ENCODE assay signal across 19 cellular contexts in the genomic region with DNA sequence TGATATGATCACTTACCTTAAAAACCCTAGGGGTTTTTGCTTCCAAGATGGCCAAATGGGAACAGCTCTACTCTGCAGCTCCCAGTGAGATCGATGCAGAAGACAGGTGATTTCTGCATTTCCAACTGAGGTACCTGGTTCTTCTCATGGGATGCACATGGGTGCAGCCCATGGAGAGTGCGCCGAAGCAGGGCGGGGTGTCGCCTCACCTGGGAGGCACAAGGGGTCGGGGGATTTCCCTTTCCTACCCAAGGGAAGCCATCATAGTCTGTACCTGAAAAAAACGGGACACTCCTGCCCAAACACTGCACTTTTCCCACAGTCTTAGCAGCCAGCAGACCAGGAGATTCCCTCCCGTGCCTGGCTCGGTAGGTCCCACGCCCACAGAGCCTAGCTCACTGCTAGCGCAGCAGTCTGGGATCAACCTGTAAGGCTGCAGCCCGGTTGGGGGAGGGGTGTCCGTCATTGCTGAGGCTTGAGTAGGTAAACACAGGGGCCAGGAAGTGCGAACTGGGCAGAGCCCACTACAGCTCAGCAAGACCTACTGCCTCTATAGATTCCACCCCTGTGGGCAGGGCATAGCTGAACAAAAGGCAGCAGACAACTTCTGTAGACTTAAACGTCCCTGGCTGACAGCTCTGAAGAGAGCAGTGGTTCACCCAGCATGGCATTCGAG.
"Had no signal": no experiment of that assay in that cellular context is flagged by ENCODE, and none has a peak within 500 bp of the region (broad histone marks: within the 10 kb centered on the region; RNA-seq: fewer than 3 reads in every experiment).

No MANE protein-coding gene starts in this region.

- H3K9me3 ChIP-seq: pancreas, transverse colon had no signal

- H3K36me3 ChIP-seq: brain microvascular endothelial cell, left lung, pancreas, transverse colon had no signal

- ATAC-seq: activated T-helper 17 cell treated with anti-CD3 and anti-CD28 coated beads, Interleukin-2, amount 50 U/mL, for 72 hours; left lung; pancreas; stimulated activated naive B cell treated with anti-CD40 and anti-IgM and Interleukin-4, amounts not matched to agents 10 μg/mL and 1 μg/mL and 100 μg/mL, for 72 hours had no signal

- H3K27ac ChIP-seq: brain microvascular endothelial cell, left lung, pancreas, transverse colon had no signal

- H3K4me1 ChIP-seq: left lung, pancreas, transverse colon had no signal

- DNase-seq: activated CD4-positive, alpha-beta T cell treated with anti-CD3 and anti-CD28 coated beads, Interleukin-2, amount 50 U/mL, for 48 hours; activated CD4-positive, CD25-positive, alpha-beta regulatory T cell treated with anti-CD3 and anti-CD28 coated beads, Interleukin-2, amount 50 U/mL, for 72 hours; activated naive CD4-positive, alpha-beta T cell treated with Interleukin-2 at 50 U/mL for 16 hours; anterior cingulate cortex; brain microvascular endothelial cell; cortex of kidney; effector CD4-positive, alpha-beta T cell; foreskin fibroblast; glutamatergic neuron; left lung; mammary epithelial cell; naive B cell; pancreas; stimulated activated CD4-positive, alpha-beta T cell treated with anti-CD3 and anti-CD28 coated beads, Interleukin-12 subunit alpha, Interleukin-12 subunit beta, amount 100 ng/mL, for 4 hours; stimulated activated CD4-positive, alpha-beta T cell treated with anti-CD3 and anti-CD28 coated beads, Interleukin-2, amount 100 ng/mL, for 24 hours; stimulated activated naive B cell treated with anti-CD40 and anti-IgM and Interleukin-4, amounts not matched to agents 10 μg/mL and 1 μg/mL and 100 μg/mL, for 72 hours; transverse colon had no signal

- H3K27me3 ChIP-seq: brain microvascular endothelial cell, left lung, pancreas, transverse colon had no signal

- H3K4me3 ChIP-seq: left lung, pancreas, transverse colon had no signal

- H3K27me3 Mint-ChIP-seq: activated T-helper 17 cell treated with anti-CD3 and anti-CD28 coated beads, Interleukin-2, amount 50 U/mL, for 72 hours; stimulated activated naive B cell treated with anti-CD40 and anti-IgM and Interleukin-4, amounts not matched to agents 10 μg/mL and 1 μg/mL and 100 μg/mL, for 72 hours had no signal

- H3K4me1 Mint-ChIP-seq: activated T-helper 17 cell treated with anti-CD3 and anti-CD28 coated beads, Interleukin-2, amount 50 U/mL, for 72 hours; naive B cell had no signal

- H3K27ac Mint-ChIP-seq: activated T-helper 17 cell treated with anti-CD3 and anti-CD28 coated beads, Interleukin-2, amount 50 U/mL, for 72 hours; naive B cell; stimulated activated naive B cell treated with anti-CD40 and anti-IgM and Interleukin-4, amounts not matched to agents 10 μg/mL and 1 μg/mL and 100 μg/mL, for 72 hours had no signal

- H3K4me3 Mint-ChIP-seq: activated T-helper 17 cell treated with anti-CD3 and anti-CD28 coated beads, Interleukin-2, amount 50 U/mL, for 72 hours; central memory CD8-positive, alpha-beta T cell; naive B cell; stimulated activated naive B cell treated with anti-CD40 and anti-IgM and Interleukin-4, amounts not matched to agents 10 μg/mL and 1 μg/mL and 100 μg/mL, for 72 hours had no signal
